Comparison of ENCODE assay signal across 24 cellular contexts in genomic region chr12:89286506-89286905, GRCh38.
"Had no signal": no experiment of that assay in that cellular context is flagged by ENCODE, and none has a peak within 500 bp of the region (broad histone marks: within the 10 kb centered on the region; RNA-seq: fewer than 3 reads in every experiment).

No MANE protein-coding gene starts in this region.

- DNase-seq: islet precursor cell; kidney glomerular epithelial cell; left cardiac atrium; left lung; lower lobe of right lung; mammary epithelial cell; mesenchymal stem cell; naive B cell; natural killer cell; nephron progenitor cell; ovary; retina; right cardiac atrium; stimulated activated CD4-positive, alpha-beta T cell treated with anti-CD3 and anti-CD28 coated beads, Interleukin-12 subunit alpha, Interleukin-12 subunit beta, amount 100 ng/mL, for 4 hours; stimulated activated CD4-positive, alpha-beta T cell treated with anti-CD3 and anti-CD28 coated beads, Interleukin-15, amount 100 ng/mL, for 24 hours; stimulated activated CD4-positive, alpha-beta T cell treated with anti-CD3 and anti-CD28 coated beads, Interleukin-2, amount 100 ng/mL, for 24 hours; stimulated activated CD4-positive, alpha-beta T cell treated with anti-CD3 and anti-CD28 coated beads, Interleukin-4, amount 100 ng/mL, for 1 hour; stimulated activated naive B cell treated with anti-CD40 and anti-IgM and Interleukin-4, amounts not matched to agents 10 μg/mL and 1 μg/mL and 100 μg/mL, for 72 hours; stimulated activated naive CD8-positive, alpha-beta T cell treated with anti-CD3 and anti-CD28 coated beads, Interleukin-15, Interleukin-2, amounts not matched to agents 100 U/mL and 50 U/mL, for 24 hours; stomach; testis; thyroid gland; transverse colon; upper lobe of left lung had no signal
